ENCODE assay signal across 15 cellular contexts in genomic region chr14:57755018-57755521, GRCh38.
"Had no signal": no experiment of that assay in that cellular context is flagged by ENCODE, and none has a peak within 500 bp of the region (broad histone marks: within the 10 kb centered on the region; RNA-seq: fewer than 3 reads in every experiment).

No MANE protein-coding gene starts in this region.

- H3K4me1 Mint-ChIP-seq: activated CD4-positive, alpha-beta memory T cell treated with anti-CD3 and anti-CD28 coated beads, Interleukin-2, amount 10 ng/mL, durations not matched to agents 7 days and 5 days; memory B cell; neural progenitor cell had no signal

- H3K27ac Mint-ChIP-seq: activated CD4-positive, alpha-beta memory T cell treated with anti-CD3 and anti-CD28 coated beads, Interleukin-2, amount 10 ng/mL, durations not matched to agents 7 days and 5 days; activated T-cell treated with anti-CD3 and anti-CD28 coated beads, Interleukin-2, amount 50 U/mL, for 72 hours; memory B cell; neural progenitor cell had no signal

- DNase-seq: activated CD4-positive, alpha-beta memory T cell treated with anti-CD3 and anti-CD28 coated beads, Interleukin-2, amount 10 ng/mL, durations not matched to agents 7 days and 5 days; activated T-cell treated with anti-CD3 and anti-CD28 coated beads, Interleukin-2, amount 50 U/mL, for 72 hours; aorta; foreskin melanocyte; heart left ventricle; islet precursor cell; left ventricle myocardium inferior; pancreas; stimulated activated CD4-positive, alpha-beta T cell treated with anti-CD3 and anti-CD28 coated beads, Interleukin-2, amount 100 ng/mL, for 48 hours; stimulated activated naive CD8-positive, alpha-beta T cell treated with anti-CD3 and anti-CD28 coated beads, Interleukin-15, Interleukin-2, amounts not matched to agents 100 U/mL and 50 U/mL, for 24 hours; T-helper 9 cell; upper lobe of right lung had no signal

- H3K36me3 ChIP-seq: heart left ventricle, left ventricle myocardium inferior, neural progenitor cell, pancreas, suprapubic skin, upper lobe of right lung had no signal

- H3K9me3 ChIP-seq: pancreas, suprapubic skin, upper lobe of right lung had no signal

- H3K27me3 ChIP-seq: heart left ventricle, neural progenitor cell, pancreas, suprapubic skin, upper lobe of right lung had no signal

- H3K4me3 Mint-ChIP-seq: activated CD4-positive, alpha-beta memory T cell treated with anti-CD3 and anti-CD28 coated beads, Interleukin-2, amount 10 ng/mL, durations not matched to agents 7 days and 5 days; activated T-cell treated with anti-CD3 and anti-CD28 coated beads, Interleukin-2, amount 50 U/mL, for 72 hours; memory B cell; neural progenitor cell had no signal

- H3K9ac ChIP-seq: neural progenitor cell had no signal

- H3K4me1 ChIP-seq: heart left ventricle, left ventricle myocardium inferior, neural progenitor cell, suprapubic skin, upper lobe of right lung had no signal

- H3K27ac ChIP-seq: heart left ventricle, left ventricle myocardium inferior, neural progenitor cell, suprapubic skin, upper lobe of right lung had no signal

- H3K4me3 ChIP-seq: heart left ventricle, left ventricle myocardium inferior, neural progenitor cell, pancreas, suprapubic skin, upper lobe of right lung had no signal

- H3K36me3 Mint-ChIP-seq: memory B cell, neural progenitor cell had no signal

- H3K9me3 Mint-ChIP-seq: activated CD4-positive, alpha-beta memory T cell treated with anti-CD3 and anti-CD28 coated beads, Interleukin-2, amount 10 ng/mL, durations not matched to agents 7 days and 5 days; memory B cell; neural progenitor cell had no signal

- ATAC-seq: activated T-cell treated with anti-CD3 and anti-CD28 coated beads, Interleukin-2, amount 50 U/mL, for 72 hours; heart left ventricle; stimulated activated naive CD8-positive, alpha-beta T cell treated with anti-CD3 and anti-CD28 coated beads, Interleukin-15, Interleukin-2, amounts not matched to agents 100 U/mL and 50 U/mL, for 24 hours; upper lobe of right lung had no signal

- H3K27me3 Mint-ChIP-seq: activated CD4-positive, alpha-beta memory T cell treated with anti-CD3 and anti-CD28 coated beads, Interleukin-2, amount 10 ng/mL, durations not matched to agents 7 days and 5 days; memory B cell had no signal
